ENCODE assay signal across 8 cellular contexts in genomic region chr7:158704524-158705233, GRCh38. TPM values are rescaled to one million over a fixed set of nuclear protein-coding genes. Genes with fewer than 3 reads are reported as not detected.
DNase-seq lines count a peak whose midpoint lies in the region; ATAC-seq, FAIRE-seq and TF ChIP-seq lines count a peak whose summit lies in the region.

A gene with protein sequence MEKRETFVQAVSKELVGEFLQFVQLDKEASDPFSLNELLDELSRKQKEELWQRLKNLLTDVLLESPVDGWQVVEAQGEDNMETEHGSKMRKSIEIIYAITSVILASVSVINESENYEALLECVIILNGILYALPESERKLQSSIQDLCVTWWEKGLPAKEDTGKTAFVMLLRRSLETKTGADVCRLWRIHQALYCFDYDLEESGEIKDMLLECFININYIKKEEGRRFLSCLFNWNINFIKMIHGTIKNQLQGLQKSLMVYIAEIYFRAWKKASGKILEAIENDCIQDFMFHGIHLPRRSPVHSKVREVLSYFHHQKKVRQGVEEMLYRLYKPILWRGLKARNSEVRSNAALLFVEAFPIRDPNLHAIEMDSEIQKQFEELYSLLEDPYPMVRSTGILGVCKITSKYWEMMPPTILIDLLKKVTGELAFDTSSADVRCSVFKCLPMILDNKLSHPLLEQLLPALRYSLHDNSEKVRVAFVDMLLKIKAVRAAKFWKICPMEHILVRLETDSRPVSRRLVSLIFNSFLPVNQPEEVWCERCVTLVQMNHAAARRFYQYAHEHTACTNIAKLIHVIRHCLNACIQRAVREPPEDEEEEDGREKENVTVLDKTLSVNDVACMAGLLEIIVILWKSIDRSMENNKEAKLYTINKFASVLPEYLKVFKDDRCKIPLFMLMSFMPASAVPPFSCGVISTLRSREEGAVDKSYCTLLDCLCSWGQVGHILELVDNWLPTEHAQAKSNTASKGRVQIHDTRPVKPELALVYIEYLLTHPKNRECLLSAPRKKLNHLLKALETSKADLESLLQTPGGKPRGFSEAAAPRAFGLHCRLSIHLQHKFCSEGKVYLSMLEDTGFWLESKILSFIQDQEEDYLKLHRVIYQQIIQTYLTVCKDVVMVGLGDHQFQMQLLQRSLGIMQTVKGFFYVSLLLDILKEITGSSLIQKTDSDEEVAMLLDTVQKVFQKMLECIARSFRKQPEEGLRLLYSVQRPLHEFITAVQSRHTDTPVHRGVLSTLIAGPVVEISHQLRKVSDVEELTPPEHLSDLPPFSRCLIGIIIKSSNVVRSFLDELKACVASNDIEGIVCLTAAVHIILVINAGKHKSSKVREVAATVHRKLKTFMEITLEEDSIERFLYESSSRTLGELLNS (minus strand): TSS chr7:158704804. CDS start chr7:158701899, 2,905 bp downstream.

- ATAC-seq in GM19025 (IDR thresholded peaks at IDR 0.05; ENCODE audit: low read depth, unreplicated experiment) (peak; percentile 98), HG03342 (IDR thresholded peaks at IDR 0.05; ENCODE audit: unreplicated experiment) (peak; percentile 97)
- ATAC-seq in activated CD4-positive, CD25-positive, alpha-beta regulatory T cell treated with anti-CD3 and anti-CD28 coated beads, Interleukin-2, amount 50 U/mL, for 24 hours, result peak; percentile 97

- peaks cover 12% of the 10 kb centered on the region for H3K4me1 ChIP-seq in keratinocyte (ENCODE audit: control insufficient read depth, extremely low read depth, insufficient read depth, low read length)

- peak within 1 kb of the TSS; percentile 92 for H2AFZ ChIP-seq in keratinocyte (ENCODE audit: control insufficient read depth, low read length)

- H3K36me3 ChIP-seq in keratinocyte (ENCODE audit: control insufficient read depth in 2 of 2, extremely low read depth in 1 of 2, insufficient read depth in 2 of 2, low read length in 2 of 2), result no peaks in the 10 kb centered on the region

- H3K4me2 ChIP-seq in keratinocyte (ENCODE audit: control insufficient read depth, extremely low read depth, insufficient read depth, low read depth, low read length), result peak within 1 kb of the TSS; percentile 93

- H3K27ac ChIP-seq in keratinocyte (ENCODE audit: control insufficient read depth, insufficient read depth, low read length), result peak within 1 kb of the TSS; percentile 71

- H3K4me3 ChIP-seq in AG10803 (ENCODE audit: low read length) (peak within 1 kb of the TSS; percentile 95), keratinocyte (ENCODE audit: control insufficient read depth in 2 of 3, extremely low read depth in 1 of 3, insufficient read depth in 2 of 3, low read depth in 1 of 3, low read length in 3 of 3) (peak within 1 kb of the TSS; percentile 77 to 98 (median 79))

- no peaks in the 10 kb centered on the region for H3K9me3 ChIP-seq in keratinocyte (ENCODE audit: control insufficient read depth, low read depth, low read length)

- H3K9me1 ChIP-seq in keratinocyte (ENCODE audit: control insufficient read depth, extremely low read depth, insufficient read depth, low read length), result no peaks in the 10 kb centered on the region

- DNase-seq in AG10803 (ENCODE audit: low read depth) (peak; percentile 98), NCI-H446 (lab: John Stamatoyannopoulos, UW) (peak; percentile 91 to 97), cerebellar cortex (ENCODE audit: low spot score) (peak; percentile 96), keratinocyte (ENCODE audit: low read depth, low spot score) (peak; percentile 80)
- peak; percentile 94 to 98 for DNase-seq in stimulated activated CD4-positive, alpha-beta T cell treated with anti-CD3 and anti-CD28 coated beads, Interleukin-15, amount 100 ng/mL, for 1 hour (ENCODE audit: low read depth in 1 of 2, low spot score in 1 of 2)

- peaks cover 45% of the 10 kb centered on the region for H3K79me2 ChIP-seq in keratinocyte (ENCODE audit: control insufficient read depth, insufficient read depth, low read length)

- H3K9ac ChIP-seq in keratinocyte (ENCODE audit: control insufficient read depth, extremely low read depth, insufficient read depth, low read length), result peak within 1 kb of the TSS; percentile 93

- no peaks in the 10 kb centered on the region for H4K20me1 ChIP-seq in keratinocyte (ENCODE audit: control insufficient read depth, extremely low read depth, insufficient read depth, low read length)

- dilution Hi-C loops in keratinocyte (cut with MboI; ENCODE audit: extremely low pct_ligation_motif_present, low sequenced_read_pairs), result no loop called here

- TF ChIP-seq CTCF in AG10803 (conservative IDR thresholded peaks at IDR 0.05; ENCODE audit: low read length) (no peak; the same call in 1 of the 2 replicates), keratinocyte (optimal IDR thresholded peaks at IDR 0.05 in 1 of 3, IDR thresholded peaks at IDR 0.05 in 1 of 3, conservative IDR thresholded peaks at IDR 0.05 in 1 of 3; ENCODE audit: extremely low read depth in 1 of 3, insufficient read depth in 2 of 3, low read length in 3 of 3) (peak in 2 of 3 experiments; percentile 4 to 12)

- no peaks in the 10 kb centered on the region for H3K27me3 ChIP-seq in keratinocyte (ENCODE audit: control insufficient read depth, extremely low read depth, insufficient read depth, low read length)

- FAIRE-seq in keratinocyte (lab: Jason Lieb, UNC), result no peak

RNA-seq across cellular contexts. Expression of the gene that starts here (rescaled TPM):
- polyA plus RNA-seq in keratinocyte, result 4.4 to 16.5 TPM (median 14.9 TPM) in 3 replicates
- 1.2 TPM for polyA plus RNA-seq in keratinocyte (2011; ENCODE audit: low read depth)
- 4.6 and 6.0 TPM in 2 replicates for polyA plus RNA-seq in keratinocyte (2011; cell fraction: cytosol; rRNA removed)
- 7.7 and 7.8 TPM in 2 replicates for polyA plus RNA-seq in keratinocyte (2011; cell fraction: nucleus; rRNA removed)
- 1.5 and 12.4 TPM in 2 replicates for polyA plus RNA-seq in keratinocyte (2012; ENCODE audit: low replicate concordance)
- 6.0 to 20.7 TPM (median 15.5 TPM) in 3 replicates for polyA minus RNA-seq in keratinocyte
- 4.4 TPM for polyA minus RNA-seq in keratinocyte (2011; cell fraction: cytosol; rRNA and poly(A)+ RNA removed)
- polyA minus RNA-seq in keratinocyte (2011; cell fraction: nucleus; rRNA and poly(A)+ RNA removed), result 5.2 and 8.7 TPM in 2 replicates

Comparison
In these comparisons a context has a peak if more than half of its experiments do, and no peak if none do; other contexts are left out.
1. Peak in every context shown above with its lines: DNase-seq, ATAC-seq, H3K4me3 ChIP-seq and H3K27ac ChIP-seq.